In the genomic region with DNA sequence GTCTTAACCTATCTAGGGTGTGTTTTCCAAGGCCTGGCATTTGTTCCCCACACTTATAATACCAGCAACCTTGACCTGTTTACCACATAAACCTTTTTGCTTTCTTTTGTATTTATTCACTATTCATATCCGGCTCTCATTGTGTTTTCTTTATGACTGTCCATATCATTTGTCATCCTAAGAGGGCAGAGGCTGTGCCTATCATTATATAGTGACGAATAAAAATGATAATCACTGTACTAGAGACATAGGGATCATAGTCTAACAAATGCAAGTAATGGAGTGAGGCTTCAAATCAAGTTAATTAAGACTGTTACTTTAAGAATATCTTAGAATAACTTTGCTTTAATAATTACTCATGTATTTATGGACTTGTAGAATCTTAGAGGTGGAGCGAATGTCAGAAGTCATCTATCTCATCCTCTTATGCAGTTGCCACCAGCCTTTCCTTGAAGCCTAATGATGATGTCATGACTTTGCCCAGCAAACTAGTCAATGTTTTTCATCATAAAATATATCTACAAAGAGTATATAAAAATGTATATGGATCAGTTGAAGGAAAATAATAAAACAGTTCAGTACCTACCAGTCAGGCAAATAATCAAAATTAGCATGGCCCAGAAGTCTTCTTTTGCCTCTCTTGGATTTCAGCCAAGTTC, we compare ENCODE assay signal across 1 cellular context.
TF ChIP-seq lines count a peak whose summit lies in the region.

No MANE protein-coding gene starts in this region.

TF ChIP-seq in endothelial cell of umbilical vein, 7 proteins besides CTCF, POLR2A, EP300 and RAD21:
- TF ChIP-seq POLR2AphosphoS5 (IDR thresholded peaks at IDR 0.05; ENCODE audit: insufficient read depth, low read depth, low read length) (no peak), EZH2 (IDR thresholded peaks at IDR 0.05; ENCODE audit: borderline replicate concordance, low read depth, low read length, severe bottlenecking) (no peak), GATA2 (IDR thresholded peaks at IDR 0.05; ENCODE audit: insufficient read depth, insufficient read length, low read depth, low read length) (no peak), JUN (IDR thresholded peaks at IDR 0.05; ENCODE audit: borderline replicate concordance, insufficient read depth, insufficient read length, low read depth) (no peak), FOS (IDR thresholded peaks at IDR 0.05; ENCODE audit: borderline replicate concordance, insufficient read depth, low read length) (peak; percentile 36)
TF ChIP-seq in endothelial cell of umbilical vein: peak in this region for 1.
